In genomic region chr1:77682442-77683141, GRCh38 we compare ENCODE assay signal across 1 cellular context.
TF ChIP-seq lines count a peak whose summit lies in the region.

Gene ZZZ3 (minus strand): TSS chr1:77682658. CDS start chr1:77633354, 49,304 bp downstream.

TF ChIP-seq in GM12878, 131 proteins besides CTCF, POLR2A, EP300 and RAD21 (continued from another document and continues in another):
- TF ChIP-seq HSF1 (IDR thresholded peaks at IDR 0.05; ENCODE audit: low read depth, low read length), result no peak
- no peak; the same call in 1 of the 2 replicates for TF ChIP-seq ATF7 (IDR thresholded peaks at IDR 0.05; ENCODE audit: low read depth)
- TF ChIP-seq NRF1 (conservative IDR thresholded peaks at IDR 0.05; ENCODE audit: low read depth, low read length), result no peak
- no peak; the same call in 1 of the 2 replicates for TF ChIP-seq RB1 (IDR thresholded peaks at IDR 0.05; ENCODE audit: borderline replicate concordance)
- no peak; the same call in none of the 2 replicates for TF ChIP-seq CREB1 (IDR thresholded peaks at IDR 0.05; ENCODE audit: low read depth)
- peak; percentile 99 for TF ChIP-seq CBFB (IDR thresholded peaks at IDR 0.05; ENCODE audit: low read depth)
- peak; percentile 73 for TF ChIP-seq ZNF384 (IDR thresholded peaks at IDR 0.05; ENCODE audit: borderline replicate concordance, low read depth, low read length)
- TF ChIP-seq ASH2L (IDR thresholded peaks at IDR 0.05; ENCODE audit: borderline replicate concordance, low read depth), result no peak
- TF ChIP-seq CEBPB (IDR thresholded peaks at IDR 0.05; ENCODE audit: borderline replicate concordance in 1 of 2, low read depth in 2 of 2, low read length in 2 of 2), result no peak
- TF ChIP-seq CHD1 (IDR thresholded peaks at IDR 0.05; ENCODE audit: low read depth, low read length), result no peak
- peak; percentile 86 for TF ChIP-seq SKIL (IDR thresholded peaks at IDR 0.05; ENCODE audit: low read depth, poor library complexity, severe bottlenecking)
- no peak for TF ChIP-seq ZBTB11 (CRISPR knock-in tag; IDR thresholded peaks at IDR 0.05)
- no peak for TF ChIP-seq EZH2 (IDR thresholded peaks at IDR 0.05; ENCODE audit: borderline replicate concordance, control insufficient read depth, low read depth, low read length)
- TF ChIP-seq SIX5 (IDR thresholded peaks at IDR 0.05; ENCODE audit: low read depth, low read length, severe bottlenecking), result peak; percentile 33
- TF ChIP-seq REST (IDR thresholded peaks at IDR 0.05; ENCODE audit: low read depth, low read length), result no peak
- peak; percentile 56 for TF ChIP-seq E2F8 (IDR thresholded peaks at IDR 0.05; ENCODE audit: low read depth, partially characterized antibody)
- TF ChIP-seq BCL11A (IDR thresholded peaks at IDR 0.05; ENCODE audit: low read depth, low read length), result no peak
- no peak for TF ChIP-seq BCL3 (IDR thresholded peaks at IDR 0.05; ENCODE audit: borderline replicate concordance, insufficient read depth, low read depth, low read length, poor library complexity, severe bottlenecking)
- TF ChIP-seq ZNF622 (IDR thresholded peaks at IDR 0.05), result no peak
- no peak for TF ChIP-seq TCF7 (IDR thresholded peaks at IDR 0.05; ENCODE audit: borderline replicate concordance)
- TF ChIP-seq SREBF2 (IDR thresholded peaks at IDR 0.05; ENCODE audit: low read length), result no peak
- no peak for TF ChIP-seq NR2C2 (IDR thresholded peaks at IDR 0.05; ENCODE audit: borderline replicate concordance, control insufficient read depth, insufficient read length, low read depth)
- TF ChIP-seq TCF3 (IDR thresholded peaks at IDR 0.05; ENCODE audit: borderline replicate concordance, insufficient read depth, low read depth, low read length), result peak; percentile 8; the same call in 1 of the 2 replicates
- peak; percentile 84 for TF ChIP-seq MYC (IDR thresholded peaks at IDR 0.05; ENCODE audit: insufficient read depth, insufficient read length, insufficient replicate concordance, low read length, severe bottlenecking)
- TF ChIP-seq SPI1 (IDR thresholded peaks at IDR 0.05; ENCODE audit: borderline replicate concordance, insufficient read depth, low read depth, low read length), result no peak
- 0 out of 2 replicates have a peak, but pooled peaks have one; percentile 62 for TF ChIP-seq FOXM1 (IDR thresholded peaks at IDR 0.05; ENCODE audit: low read depth, low read length)
- peak; percentile 18; the same call in 1 of the 2 replicates for TF ChIP-seq ZNF217 (IDR thresholded peaks at IDR 0.05)
- TF ChIP-seq WRNIP1 (IDR thresholded peaks at IDR 0.05; ENCODE audit: borderline replicate concordance, low read depth, low read length), result no peak
- TF ChIP-seq HDAC2 (IDR thresholded peaks at IDR 0.05), result no peak
- TF ChIP-seq SMC3 (IDR thresholded peaks at IDR 0.05; ENCODE audit: borderline replicate concordance, low read length), result no peak
- no peak for TF ChIP-seq NFXL1 (IDR thresholded peaks at IDR 0.05; ENCODE audit: borderline replicate concordance)
- TF ChIP-seq TARDBP (IDR thresholded peaks at IDR 0.05; ENCODE audit: borderline replicate concordance), result 0 out of 2 replicates have a peak, but pooled peaks have one; percentile 13
- TF ChIP-seq BRCA1 (IDR thresholded peaks at IDR 0.05; ENCODE audit: low read depth, low read length), result peak; percentile 99
- peak; percentile 95 for TF ChIP-seq ATF3 (IDR thresholded peaks at IDR 0.05; ENCODE audit: borderline replicate concordance, extremely low read depth, low read depth, low read length)
- TF ChIP-seq PRDM15 (CRISPR knock-in tag; IDR thresholded peaks at IDR 0.05), result no peak
- peak; percentile 76 for TF ChIP-seq NFIC (IDR thresholded peaks at IDR 0.05; ENCODE audit: low read depth, low read length)
- TF ChIP-seq ZNF207 (IDR thresholded peaks at IDR 0.05; ENCODE audit: borderline replicate concordance), result peak; percentile 82; the same call in 1 of the 2 replicates
- TF ChIP-seq HCFC1 (IDR thresholded peaks at IDR 0.05; ENCODE audit: low read length), result peak; percentile 60
- TF ChIP-seq PAX8 (IDR thresholded peaks at IDR 0.05), result peak; percentile 81
- no peak for TF ChIP-seq KDM1A (IDR thresholded peaks at IDR 0.05; ENCODE audit: borderline replicate concordance)
- TF ChIP-seq EGR1 (IDR thresholded peaks at IDR 0.05; ENCODE audit: borderline replicate concordance in 1 of 2, low read depth in 2 of 2, low read length in 2 of 2), result peak; percentile 12 to 16; a peak in 1 of 3 replicates
- TF ChIP-seq SUZ12 (IDR thresholded peaks at IDR 0.05; ENCODE audit: unreplicated experiment), result no peak
- no peak for TF ChIP-seq ZNF24 (IDR thresholded peaks at IDR 0.05)
- TF ChIP-seq STAT1 (conservative IDR thresholded peaks at IDR 0.05), result 0 out of 2 replicates have a peak, but pooled peaks have one; percentile 41
- peak; percentile 96 for TF ChIP-seq YY1 (IDR thresholded peaks at IDR 0.05; ENCODE audit: low read depth, low read length)
- TF ChIP-seq MXI1 (IDR thresholded peaks at IDR 0.05; ENCODE audit: low read depth, low read length), result peak; percentile 72
